9 cellular contexts compared by ENCODE assay signal in the genomic region with DNA sequence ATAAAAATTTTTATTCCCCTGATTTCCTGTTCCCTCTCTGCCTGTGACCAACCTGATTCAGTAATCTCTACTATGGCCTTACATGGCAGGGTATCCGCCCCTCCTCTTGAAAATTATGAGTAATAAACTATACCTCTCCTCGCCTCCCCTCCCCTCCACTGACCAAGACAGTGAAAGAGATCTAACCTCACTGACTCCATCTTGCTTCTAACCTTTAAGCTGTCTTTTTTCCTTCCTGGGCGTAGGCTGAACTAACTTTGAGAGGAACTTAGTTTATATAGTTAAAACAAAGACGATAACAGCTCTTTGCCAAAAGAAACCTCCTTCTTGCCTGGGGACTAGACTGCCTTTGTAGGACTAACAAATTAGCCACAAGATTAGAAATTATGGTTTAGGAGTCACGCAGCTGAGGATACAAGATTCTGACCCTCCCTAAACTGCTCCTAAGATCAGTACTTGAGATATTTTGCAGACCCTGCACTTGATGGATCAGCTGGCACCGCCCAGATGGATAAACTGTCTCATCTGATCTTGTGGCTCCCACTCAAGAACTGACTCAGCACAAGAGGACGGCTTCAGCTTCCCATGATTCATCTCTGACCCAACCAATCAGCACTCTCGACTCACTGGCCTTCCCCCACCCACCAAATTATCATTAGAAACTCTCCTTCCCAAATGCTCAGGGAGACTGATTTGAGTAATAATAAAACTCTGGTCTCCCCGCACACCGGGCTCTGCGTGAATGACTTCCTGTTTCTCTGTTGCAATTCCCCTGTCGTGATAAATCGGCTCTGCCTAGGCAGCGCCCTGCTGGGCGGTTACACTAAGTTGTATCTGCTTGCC.
DNase-seq lines count a peak whose midpoint lies in the region; ATAC-seq and FAIRE-seq lines count a peak whose summit lies in the region.
"Had no signal": no experiment of that assay in that cellular context is flagged by ENCODE, and none has a peak within 500 bp of the region (broad histone marks: within the 10 kb centered on the region; RNA-seq: fewer than 3 reads in every experiment).

No MANE protein-coding gene starts in this region.

- no peak for ATAC-seq in HG03196 (IDR thresholded peaks at IDR 0.05; ENCODE audit: unreplicated experiment)
- no peak for ATAC-seq in HG03378 (IDR thresholded peaks at IDR 0.05; ENCODE audit: unreplicated experiment)

- DNase-seq in A172 (ENCODE audit: low spot score) (peak; percentile 89), H4 (ENCODE audit: low spot score) (peak; percentile 91), UCSD-AML1 (lab: John Stamatoyannopoulos, UW; ENCODE audit: unreplicated experiment) (peak; percentile 5), iPS-NIHi11 (ENCODE audit: low spot score) (peak; percentile 27), GM19239 (ENCODE audit: insufficient read length, low spot score) (no peak), DMS79 (lab: John Stamatoyannopoulos, UW) (no peak)

- FAIRE-seq in GM19239 (lab: Jason Lieb, UNC), result no peak
- FAIRE-seq: G401.6 had no signal

Comparison
In these comparisons a context has a peak if more than half of its experiments do, and no peak if none do; other contexts are left out.
1. DNase-seq: peak in A172 (single experiment), H4 (single experiment), UCSD-AML1 (single experiment) and iPS-NIHi11 (single experiment); none in GM19239 (single experiment) and DMS79 (single experiment).